Comparison of ENCODE assay signal across 19 cellular contexts in genomic region chr1:206447792-206448191, GRCh38.
"Had no signal": no experiment of that assay in that cellular context is flagged by ENCODE, and none has a peak within 500 bp of the region (broad histone marks: within the 10 kb centered on the region; RNA-seq: fewer than 3 reads in every experiment).

No MANE protein-coding gene starts in this region.

- ATAC-seq: activated CD4-positive, CD25-positive, alpha-beta regulatory T cell treated with anti-CD3 and anti-CD28 coated beads, Interleukin-2, amount 50 U/mL, for 24 hours; activated naive CD8-positive, alpha-beta T cell treated with anti-CD3 and anti-CD28 coated beads, Interleukin-2, amount 50 U/mL, for 24 hours; pancreas; T-cell had no signal

- H3K27me3 Mint-ChIP-seq: activated naive CD8-positive, alpha-beta T cell treated with anti-CD3 and anti-CD28 coated beads, Interleukin-2, amount 50 U/mL, for 24 hours; stimulated activated naive CD8-positive, alpha-beta T cell treated with anti-CD3 and anti-CD28 coated beads, Interleukin-15, Interleukin-2, amounts not matched to agents 100 ng/mL and 50 ng/mL, for 24 hours; T-cell had no signal

- H3K27ac Mint-ChIP-seq: activated naive CD4-positive, alpha-beta T cell treated with anti-CD3 and anti-CD28 coated beads for 36 hours; activated naive CD8-positive, alpha-beta T cell treated with anti-CD3 and anti-CD28 coated beads, Interleukin-2, amount 50 U/mL, for 24 hours; stimulated activated naive CD8-positive, alpha-beta T cell treated with anti-CD3 and anti-CD28 coated beads, Interleukin-15, Interleukin-2, amounts not matched to agents 100 ng/mL and 50 ng/mL, for 24 hours; T-cell had no signal

- H3K4me1 Mint-ChIP-seq: activated naive CD8-positive, alpha-beta T cell treated with anti-CD3 and anti-CD28 coated beads, Interleukin-2, amount 50 U/mL, for 24 hours; T-cell had no signal

- H3K27ac ChIP-seq: ascending aorta, cardiac muscle cell, esophagus squamous epithelium, pancreas, skin epidermis, suprapubic skin had no signal

- H3K9me3 ChIP-seq: ascending aorta, esophagus squamous epithelium, pancreas, suprapubic skin had no signal

- H3K36me3 ChIP-seq: pancreas had no signal

- H3K27me3 ChIP-seq: ascending aorta, cardiac muscle cell, esophagus squamous epithelium, pancreas, suprapubic skin had no signal

- H3K9me3 Mint-ChIP-seq: activated naive CD4-positive, alpha-beta T cell treated with anti-CD3 and anti-CD28 coated beads for 36 hours; activated naive CD8-positive, alpha-beta T cell treated with anti-CD3 and anti-CD28 coated beads, Interleukin-2, amount 50 U/mL, for 24 hours; stimulated activated naive CD8-positive, alpha-beta T cell treated with anti-CD3 and anti-CD28 coated beads, Interleukin-15, Interleukin-2, amounts not matched to agents 100 ng/mL and 50 ng/mL, for 24 hours; T-cell had no signal

- H3K4me3 Mint-ChIP-seq: activated naive CD4-positive, alpha-beta T cell treated with anti-CD3 and anti-CD28 coated beads for 36 hours; activated naive CD8-positive, alpha-beta T cell treated with anti-CD3 and anti-CD28 coated beads, Interleukin-2, amount 50 U/mL, for 24 hours; stimulated activated naive CD8-positive, alpha-beta T cell treated with anti-CD3 and anti-CD28 coated beads, Interleukin-15, Interleukin-2, amounts not matched to agents 100 ng/mL and 50 ng/mL, for 24 hours; T-cell had no signal

- DNase-seq: activated CD4-positive, alpha-beta T cell treated with anti-CD3 and anti-CD28 coated beads, Interleukin-2, amount 50 U/mL, for 1 hour; activated naive CD4-positive, alpha-beta T cell treated with anti-CD3 and anti-CD28 coated beads for 36 hours; activated naive CD8-positive, alpha-beta T cell treated with anti-CD3 and anti-CD28 coated beads, Interleukin-2, amount 50 U/mL, for 24 hours; activated T-cell treated with anti-CD3 and anti-CD28 coated beads for 4 hours; esophagus squamous epithelium; hippocampal formation; mesendoderm; pancreas; stimulated activated CD4-positive, alpha-beta T cell treated with anti-CD3 and anti-CD28 coated beads, Interleukin-15, amount 100 ng/mL, for 24 hours; stimulated activated CD4-positive, alpha-beta T cell treated with anti-CD3 and anti-CD28 coated beads, Interleukin-4, amount 100 ng/mL, for 24 hours; T-cell; T-helper 9 cell; trophoblast cell had no signal

- H3K4me3 ChIP-seq: ascending aorta, cardiac muscle cell, esophagus squamous epithelium, pancreas, skin epidermis, suprapubic skin had no signal
